ENCODE assay signal across 1 cellular context in genomic region chr22:45268167-45268957, GRCh38.
TF ChIP-seq lines count a peak whose summit lies in the region.

No MANE protein-coding gene starts in this region.

TF ChIP-seq in IMR-90, 13 proteins besides CTCF, POLR2A, EP300 and RAD21 (continued from another document):
- no peak for TF ChIP-seq CEBPB (IDR thresholded peaks at IDR 0.05; ENCODE audit: low read depth, low read length)
- no peak for TF ChIP-seq MAZ (IDR thresholded peaks at IDR 0.05; ENCODE audit: borderline replicate concordance, low read depth, low read length)
- no peak for TF ChIP-seq USF2 (IDR thresholded peaks at IDR 0.05; ENCODE audit: low read depth, low read length)
- no peak for TF ChIP-seq ELK1 (IDR thresholded peaks at IDR 0.05; ENCODE audit: borderline replicate concordance, low read depth, low read length)
